In the genomic region with DNA sequence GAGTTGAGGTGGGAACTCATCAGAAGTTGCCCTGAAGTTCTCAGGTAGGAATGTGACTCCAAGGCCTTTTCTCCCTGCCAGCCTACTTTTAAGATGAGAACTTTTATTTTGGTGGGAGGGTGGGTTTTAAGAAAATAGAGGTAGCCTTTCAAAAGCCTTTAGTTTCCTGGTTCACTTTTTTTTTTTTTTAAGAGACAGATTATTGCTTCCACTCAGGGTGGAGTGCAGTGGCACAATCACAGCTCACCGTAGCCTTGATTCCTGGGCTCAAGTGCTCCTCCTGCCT, we compare ENCODE assay signal across 1 cellular context.
TF ChIP-seq lines count a peak whose summit lies in the region.

No MANE protein-coding gene starts in this region.

TF ChIP-seq in HepG2, 621 proteins besides CTCF, POLR2A, EP300 and RAD21:
- TF ChIP-seq ZNF777 (CRISPR knock-in tag; IDR thresholded peaks at IDR 0.05) (no peak), ZNF282 (IDR thresholded peaks at IDR 0.05; ENCODE audit: partially characterized antibody) (no peak), MYC (CRISPR knock-in tag; IDR thresholded peaks at IDR 0.05; ENCODE audit: borderline replicate concordance) (no peak), ADNP (CRISPR knock-in tag; IDR thresholded peaks at IDR 0.05) (no peak), XBP1 (CRISPR knock-in tag; IDR thresholded peaks at IDR 0.05) (no peak), POLR2G (IDR thresholded peaks at IDR 0.05; ENCODE audit: low read depth, low read length) (no peak), CENPT (CRISPR knock-in tag; IDR thresholded peaks at IDR 0.05; ENCODE audit: low read depth) (no peak), ZNF7 (CRISPR knock-in tag; IDR thresholded peaks at IDR 0.05) (no peak), SMAD1 (CRISPR knock-in tag; IDR thresholded peaks at IDR 0.05; ENCODE audit: borderline replicate concordance, low read depth) (no peak), NCOA1 (CRISPR knock-in tag; IDR thresholded peaks at IDR 0.05) (no peak), ZNF468 (CRISPR knock-in tag; IDR thresholded peaks at IDR 0.05) (no peak), FOXM1 (CRISPR knock-in tag; IDR thresholded peaks at IDR 0.05) (no peak), ZNF17 (CRISPR knock-in tag; IDR thresholded peaks at IDR 0.05) (no peak), ZZZ3 (CRISPR knock-in tag; IDR thresholded peaks at IDR 0.05; ENCODE audit: borderline replicate concordance) (no peak), JARID2 (CRISPR knock-in tag; IDR thresholded peaks at IDR 0.05; ENCODE audit: insufficient replicate concordance) (no peak), ZNF460 (CRISPR knock-in tag; IDR thresholded peaks at IDR 0.05; ENCODE audit: borderline replicate concordance) (no peak), TEAD2 (CRISPR knock-in tag; IDR thresholded peaks at IDR 0.05) (no peak)
- TF ChIP-seq, protein P1, sequence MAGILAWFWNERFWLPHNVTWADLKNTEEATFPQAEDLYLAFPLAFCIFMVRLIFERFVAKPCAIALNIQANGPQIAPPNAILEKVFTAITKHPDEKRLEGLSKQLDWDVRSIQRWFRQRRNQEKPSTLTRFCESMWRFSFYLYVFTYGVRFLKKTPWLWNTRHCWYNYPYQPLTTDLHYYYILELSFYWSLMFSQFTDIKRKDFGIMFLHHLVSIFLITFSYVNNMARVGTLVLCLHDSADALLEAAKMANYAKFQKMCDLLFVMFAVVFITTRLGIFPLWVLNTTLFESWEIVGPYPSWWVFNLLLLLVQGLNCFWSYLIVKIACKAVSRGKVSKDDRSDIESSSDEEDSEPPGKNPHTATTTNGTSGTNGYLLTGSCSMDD (CRISPR knock-in tag; IDR thresholded peaks at IDR 0.05), result no peak
